1 cellular context compared by ENCODE assay signal in the genomic region with DNA sequence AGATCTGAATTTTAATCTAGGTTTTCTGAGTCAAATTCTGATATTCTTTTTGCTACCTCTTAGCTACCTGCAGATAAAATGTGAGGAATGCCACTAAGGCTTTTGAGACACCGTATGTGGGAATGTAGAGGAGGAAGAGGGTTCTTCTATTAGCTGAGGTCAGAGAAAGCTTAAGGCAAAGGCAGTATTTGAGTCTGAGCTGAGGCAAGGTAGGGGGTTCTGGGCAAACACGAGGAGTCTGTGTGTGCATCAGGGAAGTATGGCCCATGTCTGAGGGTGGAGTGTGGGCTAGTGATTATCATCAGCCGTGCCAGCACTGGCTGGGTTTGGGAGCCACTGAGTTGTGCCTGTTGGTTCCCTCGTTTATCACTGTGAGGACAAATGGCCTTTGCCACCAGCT.
TF ChIP-seq lines count a peak whose summit lies in the region.

No MANE protein-coding gene starts in this region.

TF ChIP-seq in WTC11, 78 proteins besides CTCF, POLR2A, EP300 and RAD21 (continued from another document):
- no peak for TF ChIP-seq ARID4B (CRISPR knock-in tag; IDR thresholded peaks at IDR 0.05; ENCODE audit: borderline replicate concordance)
- no peak for TF ChIP-seq HMGXB4 (CRISPR knock-in tag; IDR thresholded peaks at IDR 0.05)
- no peak for TF ChIP-seq ZNF317 (CRISPR knock-in tag; IDR thresholded peaks at IDR 0.05; ENCODE audit: borderline replicate concordance, low read depth)
- TF ChIP-seq USF1 (CRISPR knock-in tag; IDR thresholded peaks at IDR 0.05): no peak
- TF ChIP-seq NR3C1 (CRISPR knock-in tag; conservative IDR thresholded peaks at IDR 0.05; ENCODE audit: low read depth): no peak
